Comparison of ENCODE assay signal across 8 cellular contexts in genomic region chr2:170639635-170640034, GRCh38.
"Had no signal": no experiment of that assay in that cellular context is flagged by ENCODE, and none has a peak within 500 bp of the region (broad histone marks: within the 10 kb centered on the region; RNA-seq: fewer than 3 reads in every experiment).

No MANE protein-coding gene starts in this region.

- H3K4me3 ChIP-seq: GM12878 had no signal

- DNase-seq: GDM1, GF-D8 had no signal

- ATAC-seq: GM12878 had no signal

- FAIRE-seq: G401.6, GM12878, GM12891, GM12892, GM18507, GM19239 had no signal
